ENCODE assay signal across 1 cellular context in genomic region chr2:70977605-70978205, GRCh38.
TF ChIP-seq lines count a peak whose summit lies in the region.

No MANE protein-coding gene starts in this region.

TF ChIP-seq in GM23338, 12 proteins besides CTCF, POLR2A, EP300 and RAD21 (continued from another document):
- TF ChIP-seq ZNF462 (CRISPR knock-in tag; IDR thresholded peaks at IDR 0.05) (no peak), JUNB (IDR thresholded peaks at IDR 0.05; ENCODE audit: unreplicated experiment) (no peak), EZH2phosphoT487 (IDR thresholded peaks at IDR 0.05; ENCODE audit: unreplicated experiment) (no peak), POLR2AphosphoS5 (IDR thresholded peaks at IDR 0.05; ENCODE audit: low read depth) (no peak), REST (IDR thresholded peaks at IDR 0.05; ENCODE audit: unreplicated experiment) (no peak), STAT1 (IDR thresholded peaks at IDR 0.05; ENCODE audit: unreplicated experiment) (no peak), ZNF331 (CRISPR knock-in tag; IDR thresholded peaks at IDR 0.05; ENCODE audit: low read depth) (no peak)
TF ChIP-seq in GM23338: peak in this region for 0.
